1 cellular context compared by ENCODE assay signal in genomic region chr3:61563614-61564404, GRCh38.
TF ChIP-seq lines count a peak whose summit lies in the region.

No MANE protein-coding gene starts in this region.

TF ChIP-seq in SK-N-SH, 30 proteins besides CTCF, POLR2A, EP300 and RAD21 (continued from another document):
- TF ChIP-seq ELF1 (IDR thresholded peaks at IDR 0.05) = no peak
TF ChIP-seq in SK-N-SH: peak in this region for 0.
